22 cellular contexts compared by ENCODE assay signal in the genomic region with DNA sequence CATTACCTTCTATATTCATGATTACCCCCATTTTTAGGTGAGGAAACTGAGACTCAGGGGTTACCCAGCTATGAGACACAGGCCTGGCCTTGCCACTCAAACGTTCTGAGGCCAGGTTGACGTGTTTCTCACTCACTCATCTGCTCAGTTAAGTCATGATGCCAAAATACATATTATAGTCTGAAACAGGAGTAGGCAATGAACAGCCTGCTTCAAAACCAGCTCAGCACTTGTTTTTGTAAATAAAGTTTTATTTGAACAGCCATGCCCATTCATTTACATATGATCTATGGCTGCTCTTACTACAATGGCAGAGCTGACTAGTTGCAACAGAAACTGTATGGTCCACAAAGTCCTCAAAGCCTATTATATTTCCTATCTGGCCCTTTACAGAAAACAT.
DNase-seq lines count a peak whose midpoint lies in the region; TF ChIP-seq lines count a peak whose summit lies in the region.
"Had no signal": no experiment of that assay in that cellular context is flagged by ENCODE, and none has a peak within 500 bp of the region (broad histone marks: within the 10 kb centered on the region; RNA-seq: fewer than 3 reads in every experiment).

No MANE protein-coding gene starts in this region.

- peak overlapping the region; percentile 81 to 94 (median 93) for H3K27ac ChIP-seq in adrenal gland
- no peak overlapping the region for H3K27ac ChIP-seq in parathyroid adenoma
- no peak overlapping the region for H3K27ac ChIP-seq in GM23248
- no peak overlapping the region for H3K27ac ChIP-seq in prostate gland
- H3K27ac ChIP-seq: brain microvascular endothelial cell, colonic mucosa, upper lobe of left lung, VCaP had no signal

- no peak overlapping the region for H3K9ac ChIP-seq in parathyroid adenoma
- no peak overlapping the region for H3K9ac ChIP-seq in GM23248

- intact Hi-C loops in adrenal gland (cut with DNase I) = no loop called here
- intact Hi-C loops in prostate gland (cut with DNase I) = no loop called here

- TF ChIP-seq POLR2A in adrenal gland (IDR thresholded peaks at IDR 0.05) = no peak
- TF ChIP-seq POLR2A in prostate gland (IDR thresholded peaks at IDR 0.05) = no peak

- H3K27me3 ChIP-seq in adrenal gland = no peaks in the 10 kb centered on the region
- H3K27me3 ChIP-seq in parathyroid adenoma (ENCODE audit: control insufficient read depth, insufficient read depth, low read length) = no peaks in the 10 kb centered on the region
- peaks cover 8% of the 10 kb centered on the region; the same call in 1 of the 2 replicates for H3K27me3 ChIP-seq in GM23248 (replicated peaks; ENCODE audit: insufficient read depth)
- no peaks in the 10 kb centered on the region for H3K27me3 ChIP-seq in prostate gland (replicated peaks; ENCODE audit: insufficient read depth)
- H3K27me3 ChIP-seq: BE2C, brain microvascular endothelial cell, colonic mucosa, gastroesophageal sphincter, upper lobe of left lung had no signal

- in situ Hi-C loops in GM23248 (cut with MboI) = loop anchor here (10.0 to 25.0 kb wide), 2 partner anchors 240 to 792 kb away; no protein-coding TSS in a partner anchor

- peak overlapping the region; percentile 46 for H2AFZ ChIP-seq in parathyroid adenoma
- no peak overlapping the region for H2AFZ ChIP-seq in GM23248

- peak; percentile 4 for DNase-seq in activated CD8-positive, alpha-beta memory T cell treated with anti-CD3 and anti-CD28 coated beads for 24 hours
- no peak for DNase-seq in activated CD8-positive, alpha-beta memory T cell treated with anti-CD3 and anti-CD28 coated beads, Interleukin-2, amount 50 U/mL, for 4 hours
- peak; percentile 14 for DNase-seq in NCI-H2171 (lab: John Stamatoyannopoulos, UW)
- peak in 1 of 7 donors; percentile 47 for DNase-seq in adrenal gland
- no peak for DNase-seq in RKO (ENCODE audit: low spot score)
- DNase-seq in GM23248 = no peak
- DNase-seq in prostate gland (ENCODE audit: low spot score) = no peak
- DNase-seq: activated CD4-positive, alpha-beta T cell treated with anti-CD3 and anti-CD28 coated beads, Interleukin-2, amount 10 ng/mL, durations not matched to agents 7 days and 5 days; activated CD8-positive, alpha-beta memory T cell treated with anti-CD3 and anti-CD28 coated beads, Interleukin-2, amount 50 U/mL, for 48 hours; BE2C; colonic mucosa; effector memory CD8-positive, alpha-beta T cell; NCI-H1417 treated with DMSO at 0.1 percent for 48 hours; NCI-H2227 treated with DMSO at 0.1 percent for 48 hours; NK-92 treated with Interleukin-12 subunit alpha and Interleukin-12 subunit beta, amount 100 ng/mL, for 24 hours; occipital lobe had no signal

- H3K79me2 ChIP-seq in parathyroid adenoma = no peaks in the 10 kb centered on the region
- no peaks in the 10 kb centered on the region for H3K79me2 ChIP-seq in GM23248 (ENCODE audit: insufficient read depth)

- no peaks in the 10 kb centered on the region for H4K20me1 ChIP-seq in GM23248 (ENCODE audit: insufficient read depth)

- H3K9me3 ChIP-seq in adrenal gland (replicated peaks in 1 of 3) = no peaks in the 10 kb centered on the region
- H3K9me3 ChIP-seq in parathyroid adenoma (ENCODE audit: control insufficient read depth, low read length) = no peaks in the 10 kb centered on the region
- H3K9me3 ChIP-seq in GM23248 (ENCODE audit: low read depth) = no peaks in the 10 kb centered on the region
- no peaks in the 10 kb centered on the region for H3K9me3 ChIP-seq in prostate gland
- H3K9me3 ChIP-seq: BE2C, colonic mucosa, gastroesophageal sphincter, upper lobe of left lung had no signal

- no peaks in the 10 kb centered on the region for H3F3A ChIP-seq in GM23248 (ENCODE audit: insufficient read depth)

- no peak overlapping the region for H3K4me3 ChIP-seq in adrenal gland
- no peak overlapping the region for H3K4me3 ChIP-seq in parathyroid adenoma (ENCODE audit: low read depth, low read length)
- no peak overlapping the region for H3K4me3 ChIP-seq in GM23248
- H3K4me3 ChIP-seq in prostate gland = no peak overlapping the region
- H3K4me3 ChIP-seq: colonic mucosa, gastroesophageal sphincter, lung, upper lobe of left lung had no signal

- TF ChIP-seq CTCF in adrenal gland (IDR thresholded peaks at IDR 0.05) (no peak), parathyroid adenoma (IDR thresholded peaks at IDR 0.05) (no peak), prostate gland (IDR thresholded peaks at IDR 0.05) (no peak)

- H3K9me2 ChIP-seq in GM23248 (ENCODE audit: insufficient read depth) = no peaks in the 10 kb centered on the region

- H3K4me2 ChIP-seq in parathyroid adenoma (ENCODE audit: low read length) (no peak overlapping the region), GM23248 (ENCODE audit: unreplicated experiment) (no peak overlapping the region)

- WGBS in adrenal gland, 4 donors = 44 to 65% (median 46%) methylated on average over 2 of the region's 2 CpGs
- 69 to 76% methylated on average over 2 of the region's 2 CpGs for WGBS in GM23248 (ENCODE audit: low coverage in 1 of 2, low lambda C conversion rate in 2 of 2, missing lambda C conversion rate in 2 of 2), 2 experiments
- WGBS in prostate gland = 51% methylated on average over 2 of the region's 2 CpGs

- H3K4me1 ChIP-seq in adrenal gland (replicated peaks in 1 of 2) = peaks cover 8 to 16% of the 10 kb centered on the region in 2 donors
- H3K4me1 ChIP-seq in parathyroid adenoma = peaks cover 4% of the 10 kb centered on the region
- H3K4me1 ChIP-seq in GM23248 (ENCODE audit: insufficient read depth) = peaks cover 6% of the 10 kb centered on the region; the same call in 1 of the 2 replicates
- H3K4me1 ChIP-seq in prostate gland (replicated peaks) = no peaks in the 10 kb centered on the region
- H3K4me1 ChIP-seq: BE2C, colonic mucosa had no signal

- H3K36me3 ChIP-seq in adrenal gland (replicated peaks in 1 of 2) (no peaks in the 10 kb centered on the region), parathyroid adenoma (ENCODE audit: control insufficient read depth, insufficient read depth, low read length) (no peaks in the 10 kb centered on the region), GM23248 (ENCODE audit: low read depth) (no peaks in the 10 kb centered on the region), prostate gland (no peaks in the 10 kb centered on the region)
- H3K36me3 ChIP-seq: BE2C, brain microvascular endothelial cell, colonic mucosa, gastroesophageal sphincter, upper lobe of left lung had no signal

Comparison
In these comparisons a context has a peak if more than half of its experiments do, and no peak if none do; other contexts are left out.
1. DNase-seq: peak in activated CD8-positive, alpha-beta memory T cell treated with anti-CD3 and anti-CD28 coated beads for 24 hours (single experiment) and NCI-H2171 (single experiment); none in activated CD8-positive, alpha-beta memory T cell treated with anti-CD3 and anti-CD28 coated beads, Interleukin-2, amount 50 U/mL, for 4 hours (single experiment), RKO (single experiment), GM23248 (single experiment) and prostate gland (single experiment).
2. H3K27ac ChIP-seq: peak in adrenal gland (5 of 5); none in parathyroid adenoma (single experiment), GM23248 (single experiment) and prostate gland (0 of 2).